1 cellular context compared by ENCODE assay signal in genomic region chr20:50112512-50113419, GRCh38.
TF ChIP-seq lines count a peak whose summit lies in the region.

UBE2V1 (minus strand) TSS chr20:50113150; CDS start chr20:50113128, 22 bp downstream.

TF ChIP-seq in HepG2, 621 proteins besides CTCF, POLR2A, EP300 and RAD21 (continued from another document and continues in another):
- TF ChIP-seq ZBTB4 (CRISPR knock-in tag; IDR thresholded peaks at IDR 0.05; ENCODE audit: borderline replicate concordance) (no peak), HMGXB3 (CRISPR knock-in tag; IDR thresholded peaks at IDR 0.05; ENCODE audit: borderline replicate concordance) (no peak), ZBTB14 (CRISPR knock-in tag; IDR thresholded peaks at IDR 0.05) (peak; percentile 70), ZNF24 (IDR thresholded peaks at IDR 0.05) (no peak), CREBL2 (CRISPR knock-in tag; IDR thresholded peaks at IDR 0.05; ENCODE audit: borderline replicate concordance) (peak; percentile 92; the same call in 1 of the 2 replicates), CCDC6 (CRISPR knock-in tag; IDR thresholded peaks at IDR 0.05) (peak; percentile 83), ZBTB40 (IDR thresholded peaks at IDR 0.05) (no peak), ZBTB40 (CRISPR knock-in tag; IDR thresholded peaks at IDR 0.05) (peak; percentile 84), GATAD2A (CRISPR knock-in tag; IDR thresholded peaks at IDR 0.05) (peak; percentile 67), MXI1 (IDR thresholded peaks at IDR 0.05; ENCODE audit: borderline replicate concordance, low read depth, low read length) (peak; percentile 85), GMEB2 (CRISPR knock-in tag; IDR thresholded peaks at IDR 0.05; ENCODE audit: low read depth) (peak; percentile 74; the same call in 1 of the 2 replicates), AHDC1 (CRISPR knock-in tag; IDR thresholded peaks at IDR 0.05; ENCODE audit: borderline replicate concordance) (0 out of 2 replicates have a peak, but pooled peaks have one; percentile 9), U2AF2 (IDR thresholded peaks at IDR 0.05; ENCODE audit: low read depth, low read length) (no peak), CREM (IDR thresholded peaks at IDR 0.05) (no peak; the same call in 1 of the 2 replicates), CREM (CRISPR knock-in tag; IDR thresholded peaks at IDR 0.05) (no peak), ZNF414 (CRISPR knock-in tag; IDR thresholded peaks at IDR 0.05) (peak; percentile 49), CENPX (CRISPR knock-in tag; IDR thresholded peaks at IDR 0.05) (no peak), ZNF678 (CRISPR knock-in tag; IDR thresholded peaks at IDR 0.05) (peak; percentile 79; the same call in 1 of the 2 replicates), GLMP (CRISPR knock-in tag; IDR thresholded peaks at IDR 0.05; ENCODE audit: borderline replicate concordance) (0 out of 2 replicates have a peak, but pooled peaks have one; percentile 63), FOSL2 (CRISPR knock-in tag; IDR thresholded peaks at IDR 0.05) (peak; percentile 44; the same call in 1 of the 2 replicates), ZNF619 (CRISPR knock-in tag; IDR thresholded peaks at IDR 0.05) (peak; percentile 69; the same call in 1 of the 2 replicates)
